Comparison of ENCODE assay signal across 12 cellular contexts in the genomic region with DNA sequence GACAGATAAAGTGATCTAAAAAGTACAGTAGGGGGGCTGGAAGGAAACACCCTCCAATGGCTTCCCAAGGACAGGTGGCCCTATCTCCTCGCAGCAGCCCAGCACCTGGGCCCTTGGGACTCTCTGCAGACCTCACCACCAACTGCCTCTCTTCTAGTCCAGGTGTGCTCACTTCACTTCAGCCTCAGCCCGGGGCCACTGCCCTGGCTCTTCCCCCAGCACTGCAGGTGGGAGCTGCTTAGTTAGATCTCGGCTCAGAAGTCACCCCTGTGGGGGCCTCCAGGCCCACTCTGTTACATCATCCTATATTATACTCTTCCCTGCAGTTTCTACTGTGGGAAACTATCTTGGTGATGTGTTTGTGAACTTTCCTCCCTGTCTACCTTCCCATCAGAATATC. TPM values are rescaled to one million over a fixed set of nuclear protein-coding genes. Genes with fewer than 3 reads are reported as not detected.
A peak's percentile ranks its signal among the peaks of the same experiment; 100 is the strongest.
DNase-seq lines count a peak whose midpoint lies in the region; ATAC-seq, FAIRE-seq and TF ChIP-seq lines count a peak whose summit lies in the region.
"Had no signal": no experiment of that assay in that cellular context is flagged by ENCODE, and none has a peak within 500 bp of the region (broad histone marks: within the 10 kb centered on the region; RNA-seq: fewer than 3 reads in every experiment).

No MANE protein-coding gene starts in this region.

- TF ChIP-seq CTCF in HepG2 (CRISPR knock-in tag; IDR thresholded peaks at IDR 0.05), result no peak

- no peaks in the 10 kb centered on the region for H3K9me3 Mint-ChIP-seq in activated T-helper 2 cell treated with anti-CD3 and anti-CD28 coated beads, Interferon-gamma antibody, Interleukin-2, Interleukin-4, amounts not matched to agents 10 μg/mL and 5 μg/mL and 100 μg/mL, durations not matched to agents 14 hours and 24 hours and 36 hours
- H3K9me3 Mint-ChIP-seq: stimulated activated naive CD8-positive, alpha-beta T cell treated with anti-CD3 and anti-CD28 coated beads, Interleukin-15, Interleukin-2, amounts not matched to agents 100 ng/mL and 50 ng/mL, for 24 hours had no signal

- H3K79me2 ChIP-seq in HepG2 (ENCODE audit: insufficient read depth, low read length), result no peaks in the 10 kb centered on the region

- peak overlapping the region; percentile 41 for H3K4me3 Mint-ChIP-seq in activated T-helper 2 cell treated with anti-CD3 and anti-CD28 coated beads, Interferon-gamma antibody, Interleukin-2, Interleukin-4, amounts not matched to agents 10 μg/mL and 5 μg/mL and 100 μg/mL, durations not matched to agents 14 hours and 24 hours and 36 hours (ENCODE audit: low read depth)

- TF ChIP-seq EP300 in HepG2 (IDR thresholded peaks at IDR 0.05; ENCODE audit: low read depth in 2 of 2, low read length in 2 of 2) (no peak), HepG2 (CRISPR knock-in tag; IDR thresholded peaks at IDR 0.05; ENCODE audit: borderline replicate concordance) (no peak)

- DNase-seq in NCI-H2107 treated with DMSO at 0.1 percent for 48 hours (lab: John Stamatoyannopoulos, UW; ENCODE audit: unreplicated experiment) (peak; percentile 70), NCI-H2107 (lab: John Stamatoyannopoulos, UW) (no peak), HepG2 (ENCODE audit: low spot score) (no peak), HuH-7.5 (ENCODE audit: low spot score) (no peak), SIG-M5 treated with dmso at 0.1 percent for 504 hours (lab: John Stamatoyannopoulos, UW; ENCODE audit: unreplicated experiment) (no peak), NCI-H524 (lab: John Stamatoyannopoulos, UW) (no peak)
- DNase-seq in activated T-helper 2 cell treated with anti-CD3 and anti-CD28 coated beads, Interferon-gamma antibody, Interleukin-2, Interleukin-4, amounts not matched to agents 10 μg/mL and 5 μg/mL and 100 μg/mL, durations not matched to agents 14 hours and 24 hours and 36 hours (ENCODE audit: low spot score), result no peak
- DNase-seq: NCI-H1930 had no signal

- peak; percentile 3 for ATAC-seq in HepG2

- intact Hi-C loops in activated T-helper 2 cell treated with anti-CD3 and anti-CD28 coated beads, Interferon-gamma antibody, Interleukin-2, Interleukin-4, amounts not matched to agents 10 μg/mL and 5 μg/mL and 100 μg/mL, durations not matched to agents 14 hours and 24 hours and 36 hours (cut with micrococcal nuclease), result loop anchor here (10.0 kb wide), 1 partner anchor 120 kb away; the partner anchor contains the start of gene ZXDC
- intact Hi-C loops in HepG2 (cut with micrococcal nuclease; ENCODE audit: unreplicated experiment), result no loop called here

- H3K27ac Mint-ChIP-seq in activated T-helper 2 cell treated with anti-CD3 and anti-CD28 coated beads, Interferon-gamma antibody, Interleukin-2, Interleukin-4, amounts not matched to agents 10 μg/mL and 5 μg/mL and 100 μg/mL, durations not matched to agents 14 hours and 24 hours and 36 hours, result no peak overlapping the region
- H3K27ac Mint-ChIP-seq: stimulated activated naive CD8-positive, alpha-beta T cell treated with anti-CD3 and anti-CD28 coated beads, Interleukin-15, Interleukin-2, amounts not matched to agents 100 ng/mL and 50 ng/mL, for 24 hours had no signal

- H3K27me3 ChIP-seq in HepG2 (ENCODE audit: control insufficient read depth in 1 of 2, insufficient read depth in 2 of 2, low read length in 2 of 2), result peaks cover under 1 to 21% of the 10 kb centered on the region in 2 experiments; a peak in 4 of 5 replicates
- no peaks in the 10 kb centered on the region for H3K27me3 ChIP-seq in stomach smooth muscle (ENCODE audit: control insufficient read depth in 1 of 2, insufficient read depth in 2 of 2, low read length in 2 of 2)

- H3K36me3 ChIP-seq in HepG2 (replicated peaks in 1 of 2; ENCODE audit: control insufficient read depth in 1 of 2, insufficient read depth in 2 of 2, low read length in 2 of 2) (peaks cover 0 to 1% of the 10 kb centered on the region in 2 experiments; a peak in 2 of 5 replicates), stomach smooth muscle (ENCODE audit: control insufficient read depth in 2 of 2, insufficient read depth in 2 of 2, low read length in 2 of 2) (peaks cover 4 to 21% of the 10 kb centered on the region in 2 donors)

- H4K20me1 ChIP-seq in HepG2 (ENCODE audit: insufficient read depth, low read length), result no peaks in the 10 kb centered on the region

- POLR2A ChIA-PET in HepG2 (lab: Yijun Ruan, JAX), result interaction anchor here (0.7 kb wide), 1 partner anchor 10 kb away, joined by 3 read pairs; no protein-coding TSS in a partner anchor

- FAIRE-seq in HepG2 (lab: Jason Lieb, UNC), result peak; percentile 54
- FAIRE-seq: A204.1, endometrium had no signal

- H3K9me3 ChIP-seq in HepG2 (ENCODE audit: low read length), result no peaks in the 10 kb centered on the region
- peaks cover 0 to 3% of the 10 kb centered on the region in 2 donors for H3K9me3 ChIP-seq in stomach smooth muscle (ENCODE audit: control insufficient read depth in 2 of 2, low read length in 2 of 2)

- H3K4me3 ChIP-seq in HepG2 (replicated peaks in 1 of 3; ENCODE audit: insufficient read depth in 1 of 3, low read depth in 2 of 3, low read length in 3 of 3), result peak overlapping the region; percentile 23 to 80 (median 71); a peak in 5 of 6 replicates
- peak overlapping the region; percentile 8 to 96 for H3K4me3 ChIP-seq in stomach smooth muscle (ENCODE audit: low read length in 2 of 2)

- H3K4me1 Mint-ChIP-seq in activated T-helper 2 cell treated with anti-CD3 and anti-CD28 coated beads, Interferon-gamma antibody, Interleukin-2, Interleukin-4, amounts not matched to agents 10 μg/mL and 5 μg/mL and 100 μg/mL, durations not matched to agents 14 hours and 24 hours and 36 hours (ENCODE audit: low read depth), result peaks cover 6% of the 10 kb centered on the region

- peaks cover 42% of the 10 kb centered on the region for H3K27me3 Mint-ChIP-seq in activated T-helper 2 cell treated with anti-CD3 and anti-CD28 coated beads, Interferon-gamma antibody, Interleukin-2, Interleukin-4, amounts not matched to agents 10 μg/mL and 5 μg/mL and 100 μg/mL, durations not matched to agents 14 hours and 24 hours and 36 hours (ENCODE audit: low read depth)

- H3K4me2 ChIP-seq in HepG2 (ENCODE audit: low read depth, low read length), result peak overlapping the region; percentile 91

- BruUV-seq in HepG2 (replicated peaks; lab: Mats Ljungman, UMichigan), result no TSS peak

- WGBS in HepG2 (ENCODE audit: low lambda C conversion rate), result 13% methylated on average over 3 of the region's 3 CpGs

- H3K4me1 ChIP-seq in HepG2 (ENCODE audit: insufficient read depth, low read length) (peaks cover 56% of the 10 kb centered on the region), stomach smooth muscle (ENCODE audit: control insufficient read depth, insufficient read depth, low read length) (peaks cover 39% of the 10 kb centered on the region)

- H3K27ac ChIP-seq in HepG2 (ENCODE audit: extremely low read length, insufficient read depth, low read length) (peak overlapping the region; percentile 75), stomach smooth muscle (ENCODE audit: low read length) (peak overlapping the region; percentile 95)

- no peak overlapping the region for H2AFZ ChIP-seq in HepG2 (ENCODE audit: low read length)

- in situ Hi-C loops in HepG2 (cut with HindIII; ENCODE audit: extremely low pct_ligation_motif_present, low pct_unique_long_range_greater_than_20kb), result loop anchor here (5.0 to 25.0 kb wide), 2 partner anchors 88 to 218 kb away; no protein-coding TSS in a partner anchor

- TF ChIP-seq POLR2A in HepG2 (IDR thresholded peaks at IDR 0.05; ENCODE audit: insufficient read depth in 1 of 2, low read depth in 2 of 2, low read length in 2 of 2), result no peak

- no peaks in the 10 kb centered on the region for H3K36me3 Mint-ChIP-seq in activated T-helper 2 cell treated with anti-CD3 and anti-CD28 coated beads, Interferon-gamma antibody, Interleukin-2, Interleukin-4, amounts not matched to agents 10 μg/mL and 5 μg/mL and 100 μg/mL, durations not matched to agents 14 hours and 24 hours and 36 hours (ENCODE audit: low read depth)

- CTCF ChIA-PET in HepG2 (lab: Yijun Ruan, JAX; ENCODE audit: low intra/inter-chr PET ratio, low total read pairs), result no interaction called here

- H3K9ac ChIP-seq in HepG2 (ENCODE audit: insufficient read depth, low read depth, low read length) (peak overlapping the region; percentile 59), stomach smooth muscle (ENCODE audit: low read length in 2 of 2) (peak overlapping the region; percentile 49 to 75)

- TF ChIP-seq RAD21 in HepG2 (CRISPR knock-in tag; IDR thresholded peaks at IDR 0.05), result no peak

RNA-seq across cellular contexts. Expression of gene KLF15, which starts 2.0 kb away (rescaled TPM):
- total RNA-seq in activated T-helper 2 cell treated with anti-CD3 and anti-CD28 coated beads, Interferon-gamma antibody, Interleukin-2, Interleukin-4, amounts not matched to agents 10 μg/mL and 5 μg/mL and 100 μg/mL, durations not matched to agents 14 hours and 24 hours and 36 hours, result 0.14 and 0.30 TPM in 2 replicates
- total RNA-seq in HepG2 (2016; rRNA removed; fragmentation: Illumina TruSeq; extraction: Trizol), result 5.4 and 7.8 TPM in 2 replicates
- 1.1 and 1.4 TPM in 2 replicates for total RNA-seq in HepG2 (2016; cell fraction: cytosol; rRNA removed; fragmentation: Illumina TruSeq; extraction: Trizol; ENCODE audit: low read depth)
- 5.0 and 8.2 TPM in 2 replicates for total RNA-seq in HepG2 (2016; cell fraction: insoluble cytoplasmic fraction; rRNA removed; fragmentation: Illumina TruSeq; extraction: Trizol)
- 3.1 and 3.8 TPM in 2 replicates for total RNA-seq in HepG2 (2016; cell fraction: membrane; rRNA removed; fragmentation: Illumina TruSeq; extraction: Trizol)
- total RNA-seq in HepG2 (2016; cell fraction: nucleus; rRNA removed; fragmentation: Illumina TruSeq; extraction: Trizol), result 6.2 and 8.6 TPM in 2 replicates
- polyA plus RNA-seq in HepG2 (2011; rRNA removed), result 5.3 and 7.1 TPM in 2 replicates
- 3.5 and 8.6 TPM in 2 replicates for polyA plus RNA-seq in HepG2 (2011; cell fraction: cytosol; rRNA removed)
- 10.1 and 15.9 TPM in 2 replicates for polyA plus RNA-seq in HepG2 (2011; cell fraction: nucleus; rRNA removed)
- polyA plus RNA-seq in HepG2 (2012), result 3.1 and 3.5 TPM in 2 replicates
- polyA plus RNA-seq in HepG2 (2016; cell fraction: cytosol; fragmentation: Illumina TruSeq; extraction: Trizol; ENCODE audit: low read depth), result 0.46 and 0.59 TPM in 2 replicates
- polyA plus RNA-seq in HepG2 (2016; cell fraction: insoluble cytoplasmic fraction; fragmentation: Illumina TruSeq; extraction: Trizol; ENCODE audit: low read depth), result 5.6 and 7.2 TPM in 2 replicates
- polyA plus RNA-seq in HepG2 (2016; cell fraction: membrane; fragmentation: Illumina TruSeq; extraction: Trizol; ENCODE audit: low read depth), result 1.9 and 2.3 TPM in 2 replicates
- polyA plus RNA-seq in HepG2 (2016; cell fraction: nucleus; fragmentation: Illumina TruSeq; extraction: Trizol; ENCODE audit: insufficient read depth, low read depth), result 11.1 and 14.2 TPM in 2 replicates
- 0.09 and 16.6 TPM in 2 replicates for polyA minus RNA-seq in HepG2 (2011; rRNA and poly(A)+ RNA removed; ENCODE audit: low replicate concordance)
- polyA minus RNA-seq in HepG2 (2011; cell fraction: cytosol; rRNA and poly(A)+ RNA removed), result 3.5 and 3.9 TPM in 2 replicates
- 9.2 and 10.2 TPM in 2 replicates for polyA minus RNA-seq in HepG2 (2011; cell fraction: nucleus; rRNA and poly(A)+ RNA removed)

RNA-seq across cellular contexts. Expression of gene CFAP100, which starts 39.5 kb away (rescaled TPM):
- not detected in 2 replicates for total RNA-seq in activated T-helper 2 cell treated with anti-CD3 and anti-CD28 coated beads, Interferon-gamma antibody, Interleukin-2, Interleukin-4, amounts not matched to agents 10 μg/mL and 5 μg/mL and 100 μg/mL, durations not matched to agents 14 hours and 24 hours and 36 hours
- 0.36 TPM in 1 of 2 replicates, not detected in the other for total RNA-seq in HepG2 (2016; rRNA removed; fragmentation: Illumina TruSeq; extraction: Trizol)
- not detected in 2 replicates for total RNA-seq in HepG2 (2016; cell fraction: cytosol; rRNA removed; fragmentation: Illumina TruSeq; extraction: Trizol; ENCODE audit: low read depth)
- total RNA-seq in HepG2 (2016; cell fraction: insoluble cytoplasmic fraction; rRNA removed; fragmentation: Illumina TruSeq; extraction: Trizol), result 0.43 TPM in 1 of 2 replicates, not detected in the other
- not detected in 2 replicates for total RNA-seq in HepG2 (2016; cell fraction: membrane; rRNA removed; fragmentation: Illumina TruSeq; extraction: Trizol)
- total RNA-seq in HepG2 (2016; cell fraction: nucleus; rRNA removed; fragmentation: Illumina TruSeq; extraction: Trizol), result not detected in 2 replicates
- polyA plus RNA-seq in HepG2 (2011; rRNA removed), result 0.32 and 0.63 TPM in 2 replicates
- polyA plus RNA-seq in HepG2 (2011; cell fraction: cytosol; rRNA removed), result 0.58 and 0.59 TPM in 2 replicates
- 0.42 and 0.63 TPM in 2 replicates for polyA plus RNA-seq in HepG2 (2011; cell fraction: nucleus; rRNA removed)
- 0.09 and 1.1 TPM in 2 replicates for polyA plus RNA-seq in HepG2 (2012)
- not detected in 2 replicates for polyA plus RNA-seq in HepG2 (2016; cell fraction: cytosol; fragmentation: Illumina TruSeq; extraction: Trizol; ENCODE audit: low read depth)
- 0.30 TPM in 1 of 2 replicates, not detected in the other for polyA plus RNA-seq in HepG2 (2016; cell fraction: insoluble cytoplasmic fraction; fragmentation: Illumina TruSeq; extraction: Trizol; ENCODE audit: low read depth)
- not detected in 2 replicates for polyA plus RNA-seq in HepG2 (2016; cell fraction: membrane; fragmentation: Illumina TruSeq; extraction: Trizol; ENCODE audit: low read depth)
- not detected in 2 replicates for polyA plus RNA-seq in HepG2 (2016; cell fraction: nucleus; fragmentation: Illumina TruSeq; extraction: Trizol; ENCODE audit: insufficient read depth, low read depth)
- 0.12 TPM in 1 of 2 replicates, not detected in the other for polyA minus RNA-seq in HepG2 (2011; rRNA and poly(A)+ RNA removed; ENCODE audit: low replicate concordance)
- 1.1 TPM in 1 of 2 replicates, not detected in the other for polyA minus RNA-seq in HepG2 (2011; cell fraction: cytosol; rRNA and poly(A)+ RNA removed)
- polyA minus RNA-seq in HepG2 (2011; cell fraction: nucleus; rRNA and poly(A)+ RNA removed), result not detected in 2 replicates
